9 cellular contexts compared by ENCODE assay signal in genomic region chrX:372856-373640, GRCh38. TPM values are rescaled to one million over a fixed set of nuclear protein-coding genes. Genes with fewer than 3 reads are reported as not detected.
DNase-seq lines count a peak whose midpoint lies in the region; ATAC-seq and TF ChIP-seq lines count a peak whose summit lies in the region.
"Had no signal": no experiment of that assay in that cellular context is flagged by ENCODE, and none has a peak within 500 bp of the region (broad histone marks: within the 10 kb centered on the region; RNA-seq: fewer than 3 reads in every experiment).

No MANE protein-coding gene starts in this region.

- H3K79me1 ChIP-seq in trophoblast cell (ENCODE audit: low read length) = no peaks in the 10 kb centered on the region

- peak overlapping the region; percentile 42 for H2BK120ac ChIP-seq in trophoblast cell (ENCODE audit: insufficient read depth, low read length, poor library complexity)

- H2AFZ ChIP-seq in DND-41 (ENCODE audit: low read depth, low read length) = no peak overlapping the region
- no peak overlapping the region for H2AFZ ChIP-seq in fibroblast of lung (ENCODE audit: low read length)
- H2AFZ ChIP-seq in trophoblast cell (ENCODE audit: insufficient read depth, low read length, poor library complexity) = no peak overlapping the region

- H3K4me2 ChIP-seq in DND-41 (ENCODE audit: insufficient read depth, low read length) = peak overlapping the region; percentile 72
- peak overlapping the region; percentile 68 for H3K4me2 ChIP-seq in fibroblast of lung (ENCODE audit: extremely low read depth, insufficient read depth, low read length)
- H3K4me2 ChIP-seq in trophoblast cell (ENCODE audit: low read length) = peak overlapping the region; percentile 64

- POLR2A ChIA-PET in T-cell (lab: Charles Lee) = no interaction called here

- H3K27ac ChIP-seq in DND-41 (ENCODE audit: low read length) = no peak overlapping the region
- H3K27ac ChIP-seq in fibroblast of lung (ENCODE audit: insufficient read depth, low read length) = no peak overlapping the region
- no peak overlapping the region for H3K27ac ChIP-seq in trophoblast cell (ENCODE audit: low read depth, low read length)

- H3K9me3 ChIP-seq in DND-41 (ENCODE audit: insufficient read depth, low read length, severe bottlenecking) (no peaks in the 10 kb centered on the region), fibroblast of lung (ENCODE audit: control insufficient read depth, insufficient read depth, low read depth, low read length) (no peaks in the 10 kb centered on the region), trophoblast cell (ENCODE audit: insufficient read depth, low read depth, low read length) (peaks cover 5% of the 10 kb centered on the region)

- peaks cover 4% of the 10 kb centered on the region for H3K36me3 Mint-ChIP-seq in T-cell

- peak overlapping the region; percentile 28 for H3K14ac ChIP-seq in trophoblast cell (ENCODE audit: low read length)

- H3K9ac ChIP-seq in DND-41 (ENCODE audit: low read depth, low read length) = peak overlapping the region; percentile 59; the same call in 1 of the 2 replicates
- H3K9ac ChIP-seq in fibroblast of lung (ENCODE audit: insufficient read depth, low read length) = no peak overlapping the region
- no peak overlapping the region for H3K9ac ChIP-seq in trophoblast cell (ENCODE audit: low read length)

- H3K27ac Mint-ChIP-seq in T-cell = no peak overlapping the region

- ATAC-seq in DND-41 (ENCODE audit: insufficient read depth, low read depth) (no peak), T-cell (replicated peaks in 1 of 4) (peak in 2 of 4 experiments; percentile 6 to 8), GM21367 (IDR thresholded peaks at IDR 0.05; ENCODE audit: unreplicated experiment) (no peak)

- H4K8ac ChIP-seq in trophoblast cell (ENCODE audit: low read depth, low read length) = peak overlapping the region; percentile 44

- peak overlapping the region; percentile 41 to 68 (median 53) for H3K4me3 Mint-ChIP-seq in T-cell

- no peak overlapping the region for H2AK5ac ChIP-seq in trophoblast cell (ENCODE audit: low read length)

- peaks cover 29 to 39% (median 34%) of the 10 kb centered on the region in 3 donors for H3K4me1 Mint-ChIP-seq in T-cell

- H4K91ac ChIP-seq in trophoblast cell (ENCODE audit: low read depth, low read length) = peak overlapping the region; percentile 31

- H3K23ac ChIP-seq in trophoblast cell (ENCODE audit: low read length) = no peak overlapping the region

- H3K18ac ChIP-seq in trophoblast cell (ENCODE audit: low read length) = peak overlapping the region; percentile 76

- no peaks in the 10 kb centered on the region for H3K27me3 ChIP-seq in DND-41 (ENCODE audit: insufficient read depth, low read length, poor library complexity)
- peaks cover 6% of the 10 kb centered on the region for H3K27me3 ChIP-seq in fibroblast of lung (ENCODE audit: control insufficient read depth, insufficient read depth, low read length)
- H3K27me3 ChIP-seq in trophoblast cell (ENCODE audit: insufficient read depth, low read length) = peaks cover 9% of the 10 kb centered on the region

- no CpG with 5 or more reads among the region's 63 CpGs for WGBS in trophoblast cell (ENCODE audit: extremely low coverage, insufficient coverage, insufficient read length)

- no peak overlapping the region for H3K4ac ChIP-seq in trophoblast cell (ENCODE audit: low read depth, low read length)

- H3K36me3 ChIP-seq in DND-41 (ENCODE audit: insufficient read depth, low read length) (peaks cover 3% of the 10 kb centered on the region; the same call in 1 of the 2 replicates), fibroblast of lung (ENCODE audit: control insufficient read depth, insufficient read depth, low read length) (no peaks in the 10 kb centered on the region), trophoblast cell (ENCODE audit: control insufficient read depth in 1 of 2, insufficient read depth in 2 of 2, low read length in 2 of 2) (peaks cover 0 to 2% of the 10 kb centered on the region in 2 experiments)

- CTCF ChIA-PET in T-cell (lab: Charles Lee) = no interaction called here

- TF ChIP-seq CTCF in DND-41 (IDR thresholded peaks at IDR 0.05; ENCODE audit: borderline replicate concordance, extremely low read depth, low read length, poor library complexity, severe bottlenecking) = no peak
- no peak for TF ChIP-seq CTCF in fibroblast of lung (conservative IDR thresholded peaks at IDR 0.05 in 1 of 2, IDR thresholded peaks at IDR 0.05 in 1 of 2; ENCODE audit: low read depth in 1 of 2, low read length in 2 of 2)

- peaks cover 35% of the 10 kb centered on the region for H3K4me1 ChIP-seq in DND-41 (ENCODE audit: insufficient read depth, low read length)
- no peaks in the 10 kb centered on the region for H3K4me1 ChIP-seq in fibroblast of lung (ENCODE audit: control insufficient read depth, extremely low read depth, insufficient read depth, low read length)
- H3K4me1 ChIP-seq in trophoblast cell (ENCODE audit: control insufficient read depth in 1 of 2, insufficient read depth in 2 of 2, low read length in 2 of 2) = peaks cover 6 to 18% of the 10 kb centered on the region in 2 experiments

- no peak overlapping the region for H2BK5ac ChIP-seq in trophoblast cell (ENCODE audit: low read depth, low read length, poor library complexity)

- H3K79me2 ChIP-seq in DND-41 (ENCODE audit: insufficient read depth, low read length) = peaks cover 72% of the 10 kb centered on the region
- H3K79me2 ChIP-seq in fibroblast of lung (ENCODE audit: control insufficient read depth, insufficient read depth, low read length) = no peaks in the 10 kb centered on the region
- H3K79me2 ChIP-seq in trophoblast cell (ENCODE audit: control insufficient read depth, insufficient read depth, low read length, poor library complexity) = peaks cover 5% of the 10 kb centered on the region

- no peak overlapping the region for H2BK12ac ChIP-seq in trophoblast cell (ENCODE audit: low read length)

- H4K20me1 ChIP-seq in DND-41 (ENCODE audit: insufficient read depth, low read length) (peaks cover 46% of the 10 kb centered on the region), fibroblast of lung (ENCODE audit: control insufficient read depth, extremely low read depth, insufficient read depth, low read length) (no peaks in the 10 kb centered on the region)

- H3K9me3 Mint-ChIP-seq in T-cell = no peaks in the 10 kb centered on the region

- H3K27me3 Mint-ChIP-seq in T-cell = peaks cover 30 to 45% of the 10 kb centered on the region in 2 donors

- DNase-seq in DND-41 (no peak), T-cell (no peak), fibroblast of lung (ENCODE audit: low read depth in 2 of 2) (peak in 1 of 2 donors; percentile 51), trophoblast cell (no peak), NCI-H2196 treated with DMSO at 0.1 percent for 48 hours (lab: John Stamatoyannopoulos, UW; ENCODE audit: unreplicated experiment) (no peak), dedifferentiated amniotic fluid mesenchymal stem cell (ENCODE audit: extremely low spot score) (no peak)
- DNase-seq in stimulated activated CD8-positive, alpha-beta memory T cell treated with anti-CD3 and anti-CD28 coated beads, Interleukin-4, amount 100 ng/mL, for 48 hours = no peak
- DNase-seq: NCI-H2029 had no signal

- H3K4me3 ChIP-seq in DND-41 (ENCODE audit: low read depth in 1 of 2, low read length in 2 of 2) (peak overlapping the region in 1 of 2 experiments; percentile 64; a peak in 2 of 4 replicates), fibroblast of lung (replicated peaks in 1 of 4; ENCODE audit: control extremely low read depth in 1 of 4, insufficient read depth in 1 of 4, low read depth in 3 of 4, low read length in 4 of 4) (peak overlapping the region in 3 of 4 experiments; percentile 21 to 52 (median 40)), trophoblast cell (ENCODE audit: low read depth, low read length) (peak overlapping the region; percentile 62)

- H4K12ac ChIP-seq in trophoblast cell (ENCODE audit: low read depth, low read length) = no peak overlapping the region

RNA-seq across cellular contexts. Expression of gene PPP2R3B, which starts 13.7 kb away (rescaled TPM):
- 10 to 100 TPM; 30.5 to 56.5 (median 46.6) TPM for total RNA-seq in T-cell
- 14.4 and 14.7 TPM in 2 replicates for total RNA-seq in fibroblast of lung
- polyA plus RNA-seq in fibroblast of lung = 3.2 and 6.3 TPM in 2 replicates
- polyA plus RNA-seq in fibroblast of lung (2012) = 4.3 and 9.2 TPM in 2 replicates
- polyA minus RNA-seq in fibroblast of lung (ENCODE audit: low replicate concordance) = 20.1 and 24.1 TPM in 2 replicates
- polyA plus RNA-seq in trophoblast cell (2013) = 29.5 and 31.3 TPM in 2 replicates

RNA-seq across cellular contexts. Expression of gene GTPBP6, which starts 54.5 kb away (rescaled TPM):
- total RNA-seq in T-cell (100 to 1,000 TPM in 3 of 5 donors, 10 to 100 TPM in 2; 58.8 to 112 (median 111) TPM), fibroblast of lung (36.2 and 46.1 TPM in 2 replicates)
- 15.4 and 24.0 TPM in 2 replicates for polyA plus RNA-seq in fibroblast of lung
- polyA plus RNA-seq in fibroblast of lung (2012) = 29.3 and 55.1 TPM in 2 replicates
- 12.4 and 21.8 TPM in 2 replicates for polyA minus RNA-seq in fibroblast of lung (ENCODE audit: low replicate concordance)
- polyA plus RNA-seq in trophoblast cell (2013) = 30.2 and 30.6 TPM in 2 replicates
